Comparison of ENCODE assay signal across 3 cellular contexts in genomic region chr20:37875776-37876175, GRCh38.
"Had no signal": no experiment of that assay in that cellular context is flagged by ENCODE, and none has a peak within 500 bp of the region (broad histone marks: within the 10 kb centered on the region; RNA-seq: fewer than 3 reads in every experiment).

No MANE protein-coding gene starts in this region.

- ATAC-seq: GM12878 had no signal

- DNase-seq: GDM1, GF-D8 had no signal

- H3K4me3 ChIP-seq: GM12878 had no signal
